Comparison of ENCODE assay signal across 13 cellular contexts in the genomic region with DNA sequence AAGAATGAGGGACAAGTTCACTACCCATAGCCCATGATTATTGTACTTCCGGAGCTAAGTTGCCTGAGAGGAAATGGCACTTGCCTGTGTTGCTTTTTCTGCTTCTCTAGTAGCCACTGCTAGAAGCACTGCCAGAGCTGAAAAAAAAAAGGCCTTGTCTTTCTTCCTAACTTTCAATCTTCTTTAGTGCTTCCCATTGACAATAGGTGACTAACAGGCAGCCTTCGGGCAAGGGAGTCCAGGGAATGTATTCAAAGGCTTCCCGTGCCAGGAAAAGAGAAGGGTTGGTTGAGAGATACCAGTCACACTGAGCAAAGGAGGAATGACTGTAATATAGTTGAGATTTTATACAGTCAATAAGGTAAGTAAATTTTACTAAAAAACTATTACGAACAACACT.
"Had no signal": no experiment of that assay in that cellular context is flagged by ENCODE, and none has a peak within 500 bp of the region (broad histone marks: within the 10 kb centered on the region; RNA-seq: fewer than 3 reads in every experiment).

No MANE protein-coding gene starts in this region.

- DNase-seq: activated CD4-positive, alpha-beta T cell treated with anti-CD3 and anti-CD28 coated beads for 1 hour; activated CD4-positive, alpha-beta T cell treated with anti-CD3 and anti-CD28 coated beads, Interleukin-2, amount 50 U/mL, for 48 hours; activated gamma-delta T cell treated with Interleukin-2 at 50 U/mL for 16 hours; activated naive CD8-positive, alpha-beta T cell treated with anti-CD3 and anti-CD28 coated beads for 36 hours; activated T-cell treated with anti-CD3 and anti-CD28 coated beads, Interleukin-2, amount 50 U/mL, for 72 hours; left ventricle myocardium superior; nucleus accumbens; right lobe of liver; stimulated activated CD4-positive, alpha-beta T cell treated with anti-CD3 and anti-CD28 coated beads, Interleukin-1b, Interleukin-23, amount 100 ng/mL, for 48 hours; stimulated activated naive B cell treated with anti-CD40 and anti-IgM and Interleukin-4, amounts not matched to agents 10 μg/mL and 1 μg/mL and 100 μg/mL, for 72 hours; substantia nigra; T1000; transverse colon had no signal

- ATAC-seq: activated T-cell treated with anti-CD3 and anti-CD28 coated beads, Interleukin-2, amount 50 U/mL, for 72 hours; left ventricle myocardium superior; right lobe of liver; stimulated activated naive B cell treated with anti-CD40 and anti-IgM and Interleukin-4, amounts not matched to agents 10 μg/mL and 1 μg/mL and 100 μg/mL, for 72 hours had no signal

- H3K4me1 ChIP-seq: right lobe of liver had no signal

- H3K36me3 ChIP-seq: right lobe of liver, transverse colon had no signal

- H3K27ac ChIP-seq: right lobe of liver, transverse colon had no signal

- H3K27me3 ChIP-seq: right lobe of liver, transverse colon had no signal

- H3K4me3 ChIP-seq: right lobe of liver, transverse colon had no signal

- H3K9me3 ChIP-seq: right lobe of liver, transverse colon had no signal
